1 cellular context compared by ENCODE assay signal in genomic region chr3:160478338-160478737, GRCh38.
TF ChIP-seq lines count a peak whose summit lies in the region.

No MANE protein-coding gene starts in this region.

TF ChIP-seq in SK-N-SH, 30 proteins besides CTCF, POLR2A, EP300 and RAD21 (continued from another document):
- TF ChIP-seq TCF12 (IDR thresholded peaks at IDR 0.05) (no peak), NRF1 (IDR thresholded peaks at IDR 0.05; ENCODE audit: low read depth, low read length) (no peak), TEAD4 (IDR thresholded peaks at IDR 0.05; ENCODE audit: borderline replicate concordance, insufficient read depth) (no peak), MEF2A (IDR thresholded peaks at IDR 0.05; ENCODE audit: borderline replicate concordance, low read depth) (no peak)
TF ChIP-seq in SK-N-SH: peak in this region for 0.
